ENCODE assay signal across 20 cellular contexts in genomic region chr19:50224986-50225747, GRCh38. TPM values are rescaled to one million over a fixed set of nuclear protein-coding genes. Genes with fewer than 3 reads are reported as not detected.
DNase-seq lines count a peak whose midpoint lies in the region; ATAC-seq, FAIRE-seq and TF ChIP-seq lines count a peak whose summit lies in the region.
"Had no signal": no experiment of that assay in that cellular context is flagged by ENCODE, and none has a peak within 500 bp of the region (broad histone marks: within the 10 kb centered on the region; RNA-seq: fewer than 3 reads in every experiment).

No MANE protein-coding gene starts in this region.

- H2AFZ ChIP-seq in K562 (ENCODE audit: low read depth, low read length): no peak overlapping the region
- H2AFZ ChIP-seq in HepG2 (ENCODE audit: low read length): no peak overlapping the region
- no peak overlapping the region for H2AFZ ChIP-seq in GM23248
- H2AFZ ChIP-seq: GM23338 had no signal

- H3K27ac Mint-ChIP-seq in activated naive CD4-positive, alpha-beta T cell treated with anti-CD3 and anti-CD28 coated beads, Interleukin-2, amount 50 U/mL, for 72 hours: no peak overlapping the region
- H3K27ac Mint-ChIP-seq: GM23338, HFFc6 had no signal

- DNase-seq in K562 (ENCODE audit: extremely low read depth in 1 of 4, low spot score in 3 of 4) (no peak), HepG2 (ENCODE audit: low spot score) (no peak), psoas muscle (peak in 1 of 2 donors; percentile 45), SW 1271 (lab: John Stamatoyannopoulos, UW) (no peak), GM23248 (no peak)
- DNase-seq in activated naive CD4-positive, alpha-beta T cell treated with anti-CD3 and anti-CD28 coated beads, Interleukin-2, amount 50 U/mL, for 72 hours (ENCODE audit: low spot score in 2 of 2): no peak
- DNase-seq: Calu3, DMS79, HFFc6, MM.1S, NCI-H1105 treated with DMSO at 0.1 percent for 48 hours, NCI-H187 treated with DMSO at 0.1 percent for 48 hours, RPMI8226 had no signal

- ATAC-seq in K562: no peak
- ATAC-seq in HepG2: peak; percentile 73
- peak; percentile 71 to 88 (median 80) for ATAC-seq in psoas muscle
- ATAC-seq in HG03460 (IDR thresholded peaks at IDR 0.05; ENCODE audit: unreplicated experiment): no peak
- ATAC-seq in activated naive CD4-positive, alpha-beta T cell treated with anti-CD3 and anti-CD28 coated beads, Interleukin-2, amount 50 U/mL, for 72 hours: no peak
- ATAC-seq: GM12878, GM23338 had no signal

- no peaks in the 10 kb centered on the region for H3K9me3 ChIP-seq in HEK293 (ENCODE audit: control insufficient read depth, insufficient read depth, low read depth, low read length)
- no peaks in the 10 kb centered on the region for H3K9me3 ChIP-seq in K562 (replicated peaks; ENCODE audit: control insufficient read depth, insufficient read depth, low read depth, low read length)
- H3K9me3 ChIP-seq in HepG2 (ENCODE audit: low read length): no peaks in the 10 kb centered on the region
- H3K9me3 ChIP-seq in psoas muscle: no peaks in the 10 kb centered on the region
- no peaks in the 10 kb centered on the region for H3K9me3 ChIP-seq in GM23248 (ENCODE audit: low read depth)

- H3K4me2 ChIP-seq in K562 (ENCODE audit: insufficient read depth, low read length): no peak overlapping the region
- H3K4me2 ChIP-seq in HepG2 (ENCODE audit: low read depth, low read length): no peak overlapping the region
- no peak overlapping the region for H3K4me2 ChIP-seq in GM23248 (ENCODE audit: unreplicated experiment)
- H3K4me2 ChIP-seq: GM23338, KMS-11 had no signal

- peaks cover 4 to 5% of the 10 kb centered on the region in 2 donors for H3K9me3 Mint-ChIP-seq in activated naive CD4-positive, alpha-beta T cell treated with anti-CD3 and anti-CD28 coated beads, Interleukin-2, amount 50 U/mL, for 72 hours

- no peaks in the 10 kb centered on the region for H3K9me2 ChIP-seq in GM23248 (ENCODE audit: insufficient read depth)

- H3K36me3 Mint-ChIP-seq in activated naive CD4-positive, alpha-beta T cell treated with anti-CD3 and anti-CD28 coated beads, Interleukin-2, amount 50 U/mL, for 72 hours: no peaks in the 10 kb centered on the region

- H3K27me3 ChIP-seq in K562 (ENCODE audit: control insufficient read depth in 2 of 2, insufficient read depth in 2 of 2, low read length in 2 of 2) (peaks cover 0 to 19% of the 10 kb centered on the region in 2 experiments; a peak in 3 of 5 replicates), HepG2 (ENCODE audit: control insufficient read depth in 1 of 2, insufficient read depth in 2 of 2, low read length in 2 of 2) (no peaks in the 10 kb centered on the region), psoas muscle (ENCODE audit: insufficient read depth in 3 of 3, low read length in 2 of 3) (no peaks in the 10 kb centered on the region), GM23248 (replicated peaks; ENCODE audit: insufficient read depth) (no peaks in the 10 kb centered on the region)
- H3K27me3 ChIP-seq: SJSA1 had no signal

- H3K36me3 ChIP-seq in HEK293 (ENCODE audit: control insufficient read depth in 2 of 2, insufficient read depth in 1 of 2, low read length in 2 of 2): peaks cover 0 to 12% of the 10 kb centered on the region in 2 experiments; a peak in 1 of 3 replicates
- no peaks in the 10 kb centered on the region for H3K36me3 ChIP-seq in K562 (ENCODE audit: control insufficient read depth, insufficient read depth, low read length)
- H3K36me3 ChIP-seq in HepG2 (replicated peaks in 1 of 2; ENCODE audit: control insufficient read depth in 1 of 2, insufficient read depth in 2 of 2, low read length in 2 of 2): peaks cover 0 to 13% of the 10 kb centered on the region in 2 experiments; a peak in 1 of 5 replicates
- H3K36me3 ChIP-seq in psoas muscle (ENCODE audit: insufficient read depth in 1 of 2, low read depth in 1 of 2): peaks cover 0 to 66% of the 10 kb centered on the region in 2 donors
- no peaks in the 10 kb centered on the region for H3K36me3 ChIP-seq in GM23248 (ENCODE audit: low read depth)
- H3K36me3 ChIP-seq: SJSA1 had no signal

- H3F3A ChIP-seq in GM23248 (ENCODE audit: insufficient read depth): no peaks in the 10 kb centered on the region

- H4K20me1 ChIP-seq in K562 (replicated peaks; ENCODE audit: control insufficient read depth, insufficient read depth, low read length) (no peaks in the 10 kb centered on the region), HepG2 (ENCODE audit: insufficient read depth, low read length) (no peaks in the 10 kb centered on the region), GM23248 (ENCODE audit: insufficient read depth) (no peaks in the 10 kb centered on the region)

- intact Hi-C loops in K562 (cut with micrococcal nuclease): no loop called here
- intact Hi-C loops in HepG2 (cut with micrococcal nuclease; ENCODE audit: unreplicated experiment): no loop called here
- intact Hi-C loops in psoas muscle (cut with DNase I): no loop called here

- H3K27ac ChIP-seq in HEK293 (ENCODE audit: extremely low read depth, low read depth, low read length): no peak overlapping the region
- no peak overlapping the region for H3K27ac ChIP-seq in K562 (ENCODE audit: extremely low read depth, low read depth, low read length)
- no peak overlapping the region for H3K27ac ChIP-seq in HepG2 (ENCODE audit: extremely low read length, insufficient read depth, low read length)
- no peak overlapping the region for H3K27ac ChIP-seq in psoas muscle
- no peak overlapping the region for H3K27ac ChIP-seq in GM23248
- H3K27ac ChIP-seq: KMS-11, SJSA1 had no signal

- H3K4me1 ChIP-seq in HEK293 (ENCODE audit: control insufficient read depth, insufficient read depth, low read length): no peaks in the 10 kb centered on the region
- peaks cover 0 to under 1% of the 10 kb centered on the region in 2 experiments; a peak in 2 of 5 replicates for H3K4me1 ChIP-seq in K562 (replicated peaks in 1 of 2; ENCODE audit: control insufficient read depth in 2 of 2, insufficient read depth in 2 of 2, low read length in 2 of 2)
- no peaks in the 10 kb centered on the region for H3K4me1 ChIP-seq in HepG2 (ENCODE audit: insufficient read depth, low read length)
- H3K4me1 ChIP-seq in psoas muscle: no peaks in the 10 kb centered on the region
- no peaks in the 10 kb centered on the region for H3K4me1 ChIP-seq in GM23248 (ENCODE audit: insufficient read depth)
- H3K4me1 ChIP-seq: SJSA1 had no signal

- POLR2A ChIA-PET in HEK293 (lab: Yijun Ruan, JAX) (no interaction called here), K562 (lab: Yijun Ruan, JAX) (no interaction called here), HepG2 (lab: Yijun Ruan, JAX) (no interaction called here)

- 0% methylated on average over 7 of the region's 8 CpGs for WGBS in K562 (ENCODE audit: insufficient coverage, low coverage, missing lambda C conversion rate)
- 60% methylated on average over 8 of the region's 8 CpGs for whole genome bisulfite sequencing in HepG2 (ENCODE audit: low lambda C conversion rate)
- whole genome bisulfite sequencing in psoas muscle, 3 donors: 40 to 53% (median 47%) methylated on average over 8 of the region's 8 CpGs
- 8 to 15% methylated on average over 8 of the region's 8 CpGs for WGBS in GM23248 (ENCODE audit: low coverage in 1 of 2, low lambda C conversion rate in 2 of 2, missing lambda C conversion rate in 2 of 2), 2 experiments

- H3K9ac ChIP-seq in K562 (ENCODE audit: insufficient read depth in 1 of 2, low read depth in 2 of 2, low read length in 2 of 2) (no peak overlapping the region), HepG2 (ENCODE audit: insufficient read depth, low read depth, low read length) (no peak overlapping the region), GM23248 (no peak overlapping the region)
- H3K9ac ChIP-seq: KMS-11 had no signal

- in situ Hi-C loops in K562 (cut with MboI) (no loop called here), HepG2 (cut with HindIII; ENCODE audit: extremely low pct_ligation_motif_present, low pct_unique_long_range_greater_than_20kb) (no loop called here), GM23248 (cut with MboI) (no loop called here)

- H3K9me1 ChIP-seq in K562 (ENCODE audit: control insufficient read depth, insufficient read depth, low read length): no peaks in the 10 kb centered on the region

- BruUV-seq in K562 (replicated peaks; lab: Mats Ljungman, UMichigan) (no TSS peak), HepG2 (replicated peaks; lab: Mats Ljungman, UMichigan) (no TSS peak)

- TF ChIP-seq EP300 in K562 (IDR thresholded peaks at IDR 0.05; ENCODE audit: low read length) (no peak), HepG2 (IDR thresholded peaks at IDR 0.05; ENCODE audit: low read depth in 2 of 2, low read length in 2 of 2) (no peak), HepG2 (CRISPR knock-in tag; IDR thresholded peaks at IDR 0.05; ENCODE audit: borderline replicate concordance) (no peak)

- CTCF ChIA-PET in HEK293 (lab: Yijun Ruan, JAX): interaction anchor here (0.6 kb wide), 1 partner anchor 312 kb away, joined by 3 read pairs; no protein-coding TSS in a partner anchor
- CTCF ChIA-PET in K562 (lab: Yijun Ruan, JAX; ENCODE audit: low intra/inter-chr PET ratio): no interaction called here
- CTCF ChIA-PET in HepG2 (lab: Yijun Ruan, JAX; ENCODE audit: low intra/inter-chr PET ratio, low total read pairs): no interaction called here

- FAIRE-seq in K562 (lab: Jason Lieb, UNC) (no peak), HepG2 (lab: Jason Lieb, UNC) (no peak)
- FAIRE-seq: GM12878, GM18507 had no signal

- TF ChIP-seq POLR2A in K562 (conservative IDR thresholded peaks at IDR 0.05) (no peak), HepG2 (IDR thresholded peaks at IDR 0.05; ENCODE audit: insufficient read depth in 1 of 2, low read depth in 2 of 2, low read length in 2 of 2) (no peak)

- TF ChIP-seq CTCF in HEK293 (tag by site-specific recombination; IDR thresholded peaks at IDR 0.05) (no peak), K562 (IDR thresholded peaks at IDR 0.05 in 2 of 3, conservative IDR thresholded peaks at IDR 0.05 in 1 of 3; ENCODE audit: insufficient read depth in 2 of 3, low read depth in 1 of 3, low read length in 3 of 3) (no peak), HepG2 (CRISPR knock-in tag; IDR thresholded peaks at IDR 0.05) (peak; percentile 19; the same call in 1 of the 2 replicates), psoas muscle (IDR thresholded peaks at IDR 0.05) (peak; percentile 4)

- H3K4me3 ChIP-seq in HEK293 (ENCODE audit: low read depth, low read length) (no peak overlapping the region), K562 (no peak overlapping the region), HepG2 (replicated peaks in 1 of 3; ENCODE audit: insufficient read depth in 1 of 3, low read depth in 2 of 3, low read length in 3 of 3) (no peak overlapping the region), psoas muscle (no peak overlapping the region), GM23248 (no peak overlapping the region)
- H3K4me3 ChIP-seq: GM12878, GM23338, SJSA1 had no signal

- H3K79me2 ChIP-seq in K562 (ENCODE audit: control insufficient read depth, insufficient read depth, low read length) (no peaks in the 10 kb centered on the region), HepG2 (ENCODE audit: insufficient read depth, low read length) (no peaks in the 10 kb centered on the region), GM23248 (ENCODE audit: insufficient read depth) (no peaks in the 10 kb centered on the region)

- TF ChIP-seq RAD21 in K562 (CRISPR knock-in tag; conservative IDR thresholded peaks at IDR 0.05 in 1 of 2, IDR thresholded peaks at IDR 0.05 in 1 of 2) (no peak), HepG2 (CRISPR knock-in tag; IDR thresholded peaks at IDR 0.05) (no peak)

RNA-seq across cellular contexts. Expression of gene MYH14, which starts 21.7 kb away (rescaled TPM):
- 0.69 and 0.90 TPM in 2 replicates for total RNA-seq in K562 (2011; cell fraction: chromatin; rRNA removed; ENCODE audit: low replicate concordance)
- 0.50 and 1.1 TPM in 2 replicates for total RNA-seq in K562 (2011; cell fraction: nucleolus; rRNA removed)
- total RNA-seq in K562 (2011; cell fraction: nucleoplasm; rRNA removed): 0.95 and 1.1 TPM in 2 replicates
- total RNA-seq in K562 (2014; rRNA removed) (0.32 and 0.41 TPM in 2 replicates), K562 (2014; rRNA removed; fragmentation: Illumina TruSeq; extraction: Trizol) (0.04 and 0.06 TPM in 2 replicates), K562 (2015; rRNA removed; fragmentation: Illumina TruSeq; extraction: Trizol) (0.07 and 0.19 TPM in 2 replicates), K562 (2021) (0.74 and 0.86 TPM in 2 replicates), HepG2 (2016; rRNA removed; fragmentation: Illumina TruSeq; extraction: Trizol) (5.5 and 6.4 TPM in 2 replicates), psoas muscle (100 to 1,000 TPM; 164 to 298 (median 192) TPM)
- polyA plus RNA-seq in K562 (2011; rRNA removed) (0.14 and 0.15 TPM in 2 replicates), K562 (2014; fragmentation: Illumina TruSeq; extraction: Trizol) (0.19 and 0.53 TPM in 2 replicates), K562 (2014; fragmentation: Nextera tagmentation; extraction: Ambion mirVana) (not detected), K562 (2014; rRNA removed) (0.23 and 0.40 TPM in 2 replicates), HepG2 (2011; rRNA removed) (5.8 and 8.0 TPM in 2 replicates), psoas muscle (100 to 1,000 TPM in 1 of 3 donors, 10 to 100 TPM in 2; 55.4 to 154 (median 93.1) TPM), GM23248 (2016; fragmentation: Nextera tagmentation; extraction: Ambion mirVana) (not detected in 2 replicates)
- polyA plus RNA-seq in K562 (2011; cell fraction: cytosol; rRNA removed): 0.24 TPM in 2 replicates
- 0.14 and 0.43 TPM in 2 replicates for polyA plus RNA-seq in K562 (2011; cell fraction: nucleus; rRNA removed)
- polyA plus RNA-seq in K562 (2012): 0.31 and 0.78 TPM in 2 replicates
- 0.03 and 0.35 TPM in 2 replicates for polyA minus RNA-seq in K562 (2011; rRNA and poly(A)+ RNA removed)
- not detected in 2 replicates for polyA minus RNA-seq in K562 (2011; cell fraction: cytosol; rRNA and poly(A)+ RNA removed)
- 0.13 and 0.44 TPM in 2 replicates for polyA minus RNA-seq in K562 (2011; cell fraction: nucleus; rRNA and poly(A)+ RNA removed)
- 0.53 and 0.61 TPM in 2 replicates for total RNA-seq in HepG2 (2016; cell fraction: cytosol; rRNA removed; fragmentation: Illumina TruSeq; extraction: Trizol; ENCODE audit: low read depth)
- 4.9 and 6.5 TPM in 2 replicates for total RNA-seq in HepG2 (2016; cell fraction: insoluble cytoplasmic fraction; rRNA removed; fragmentation: Illumina TruSeq; extraction: Trizol)
- total RNA-seq in HepG2 (2016; cell fraction: membrane; rRNA removed; fragmentation: Illumina TruSeq; extraction: Trizol): 2.1 and 2.4 TPM in 2 replicates
- 4.0 and 5.6 TPM in 2 replicates for total RNA-seq in HepG2 (2016; cell fraction: nucleus; rRNA removed; fragmentation: Illumina TruSeq; extraction: Trizol)
- polyA plus RNA-seq in HepG2 (2011; cell fraction: cytosol; rRNA removed): 5.0 and 5.4 TPM in 2 replicates
- 15.1 and 15.8 TPM in 2 replicates for polyA plus RNA-seq in HepG2 (2011; cell fraction: nucleus; rRNA removed)
- 5.1 and 8.9 TPM in 2 replicates for polyA plus RNA-seq in HepG2 (2012)
- 0.88 and 1.1 TPM in 2 replicates for polyA plus RNA-seq in HepG2 (2016; cell fraction: cytosol; fragmentation: Illumina TruSeq; extraction: Trizol; ENCODE audit: low read depth)
- 6.6 and 11.4 TPM in 2 replicates for polyA plus RNA-seq in HepG2 (2016; cell fraction: insoluble cytoplasmic fraction; fragmentation: Illumina TruSeq; extraction: Trizol; ENCODE audit: low read depth)
- 1.4 and 1.7 TPM in 2 replicates for polyA plus RNA-seq in HepG2 (2016; cell fraction: membrane; fragmentation: Illumina TruSeq; extraction: Trizol; ENCODE audit: low read depth)
- polyA plus RNA-seq in HepG2 (2016; cell fraction: nucleus; fragmentation: Illumina TruSeq; extraction: Trizol; ENCODE audit: insufficient read depth, low read depth): 14.3 and 14.6 TPM in 2 replicates
- polyA minus RNA-seq in HepG2 (2011; rRNA and poly(A)+ RNA removed; ENCODE audit: low replicate concordance): 22.4 TPM in 1 of 2 replicates, not detected in the other
- 11.9 and 12.9 TPM in 2 replicates for polyA minus RNA-seq in HepG2 (2011; cell fraction: cytosol; rRNA and poly(A)+ RNA removed)
- polyA minus RNA-seq in HepG2 (2011; cell fraction: nucleus; rRNA and poly(A)+ RNA removed): 9.0 TPM in 2 replicates
- total RNA-seq in activated naive CD4-positive, alpha-beta T cell treated with anti-CD3 and anti-CD28 coated beads, Interleukin-2, amount 50 U/mL, for 72 hours: not detected
- total RNA-seq in GM23248 (2014; rRNA removed; shearing (Covaris generic)): not detected in 2 replicates
- total RNA-seq: SJSA1 had no signal

Comparison
In these comparisons a context has a peak if more than half of its experiments do, and no peak if none do; other contexts are left out.
1. CTCF ChIP-seq: peak in HepG2 (single experiment) and psoas muscle (single experiment); none in HEK293 (single experiment) and K562 (0 of 3).
2. ATAC-seq: peak in HepG2 (single experiment) and psoas muscle (4 of 4); none in K562 (single experiment), HG03460 (single experiment) and activated naive CD4-positive, alpha-beta T cell treated with anti-CD3 and anti-CD28 coated beads, Interleukin-2, amount 50 U/mL, for 72 hours (0 of 2).
3. RNA of gene MYH14, which starts 21.7 kb away (total RNA-seq): 164 to 298 TPM in psoas muscle; 0.53 to 6.5 TPM in HepG2, 0.04 to 1.1 TPM in K562, not detected in activated naive CD4-positive, alpha-beta T cell treated with anti-CD3 and anti-CD28 coated beads, Interleukin-2, amount 50 U/mL, for 72 hours and not detected in GM23248; every median in the first group is over 10 times any median in the second.